ENCODE assay signal across 32 cellular contexts in genomic region chr16:54490089-54490488, GRCh38.
"Had no signal": no experiment of that assay in that cellular context is flagged by ENCODE, and none has a peak within 500 bp of the region (broad histone marks: within the 10 kb centered on the region; RNA-seq: fewer than 3 reads in every experiment).

No MANE protein-coding gene starts in this region.

- H2AFZ ChIP-seq: hepatocyte had no signal

- H3K4me2 ChIP-seq: hepatocyte had no signal

- H3K27me3 ChIP-seq: adrenal gland, body of pancreas, gastrocnemius medialis, heart left ventricle, hepatocyte had no signal

- FAIRE-seq: colon had no signal

- H3K36me3 ChIP-seq: adrenal gland, esophagus muscularis mucosa, gastrocnemius medialis, heart left ventricle had no signal

- H3K79me2 ChIP-seq: hepatocyte had no signal

- DNase-seq: activated CD4-positive, alpha-beta memory T cell treated with anti-CD3 and anti-CD28 coated beads for 36 hours; activated CD4-positive, alpha-beta T cell treated with anti-CD3 and anti-CD28 coated beads for 36 hours; activated CD4-positive, alpha-beta T cell treated with anti-CD3 and anti-CD28 coated beads, Interleukin-2, amount 10 ng/mL, durations not matched to agents 24 days and 14 days; activated CD4-positive, CD25-positive, alpha-beta regulatory T cell; activated CD4-positive, CD25-positive, alpha-beta regulatory T cell treated with anti-CD3 and anti-CD28 coated beads, Interleukin-2, amount 50 U/mL, for 72 hours; activated CD8-positive, alpha-beta memory T cell treated with anti-CD3 and anti-CD28 coated beads, Interleukin-2, amount 10 ng/mL, durations not matched to agents 7 days and 5 days; activated CD8-positive, alpha-beta memory T cell treated with anti-CD3 and anti-CD28 coated beads, Interleukin-2, amount 50 U/mL, for 4 hours; activated CD8-positive, alpha-beta T cell treated with anti-CD3 and anti-CD28 coated beads, Interleukin-2, amount 10 ng/mL, durations not matched to agents 7 days and 5 days; activated effector memory CD4-positive, alpha-beta T cell treated with anti-CD3 and anti-CD28 coated beads, Interleukin-2, amount 50 U/mL, for 16 hours; activated naive CD4-positive, alpha-beta T cell treated with anti-CD3 and anti-CD28 coated beads for 36 hours; activated naive CD8-positive, alpha-beta T cell treated with anti-CD3 and anti-CD28 coated beads for 36 hours; activated naive CD8-positive, alpha-beta T cell treated with anti-CD3 and anti-CD28 coated beads, Interleukin-2, amount 50 U/mL, for 24 hours; activated T-cell treated with anti-CD3 and anti-CD28 coated beads, Interleukin-2, amount 50 U/mL, for 1 hour; activated T-cell treated with anti-CD3 and anti-CD28 coated beads, Interleukin-2, amount 50 U/mL, for 48 hours; adrenal gland; amygdala; aorta; caudate nucleus; cortex of kidney; dermis blood vessel endothelial cell; effector CD4-positive, alpha-beta T cell; effector memory CD8-positive, alpha-beta T cell; erythroblast; foreskin keratinocyte; gastrocnemius medialis; glutamatergic neuron; heart left ventricle; T1000 had no signal

- H3K9me3 ChIP-seq: adrenal gland, body of pancreas, esophagus muscularis mucosa, gastrocnemius medialis, heart left ventricle had no signal

- H3K4me1 ChIP-seq: adrenal gland, esophagus muscularis mucosa, foreskin keratinocyte had no signal

- ATAC-seq: activated CD4-positive, alpha-beta T cell treated with anti-CD3 and anti-CD28 coated beads for 36 hours; activated CD8-positive, alpha-beta memory T cell treated with anti-CD3 and anti-CD28 coated beads, Interleukin-2, amount 10 ng/mL, durations not matched to agents 7 days and 5 days; activated CD8-positive, alpha-beta T cell treated with anti-CD3 and anti-CD28 coated beads, Interleukin-2, amount 10 ng/mL, durations not matched to agents 7 days and 5 days; activated naive CD8-positive, alpha-beta T cell treated with anti-CD3 and anti-CD28 coated beads, Interleukin-2, amount 50 U/mL, for 24 hours; effector memory CD8-positive, alpha-beta T cell; foreskin keratinocyte; gastrocnemius medialis had no signal

- H3K27ac ChIP-seq: adrenal gland, body of pancreas, esophagus muscularis mucosa, foreskin keratinocyte, hepatocyte had no signal

- H3K4me3 ChIP-seq: adrenal gland, body of pancreas, esophagus muscularis mucosa, gastrocnemius medialis, heart left ventricle, hepatocyte had no signal
